26 cellular contexts compared by ENCODE assay signal in the genomic region with DNA sequence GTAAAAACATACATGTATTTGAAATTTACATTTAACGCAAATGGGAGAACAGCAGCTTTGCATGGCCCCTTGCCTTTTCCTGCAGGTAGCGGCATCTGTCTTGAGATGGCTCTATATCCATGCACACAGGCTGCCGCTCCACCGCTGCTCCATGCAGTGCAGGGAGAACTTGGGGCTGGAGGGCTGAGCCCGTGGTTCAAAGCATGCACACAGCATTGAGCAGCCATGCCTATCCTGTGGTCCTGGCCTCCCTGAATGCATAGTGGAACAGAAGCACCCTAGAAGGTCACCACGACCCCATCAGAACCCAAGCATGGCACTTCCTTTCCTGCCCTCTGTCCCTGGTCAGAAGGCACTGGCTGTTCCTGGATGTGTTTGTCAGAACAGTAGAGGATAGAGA.
"Had no signal": no experiment of that assay in that cellular context is flagged by ENCODE, and none has a peak within 500 bp of the region (broad histone marks: within the 10 kb centered on the region; RNA-seq: fewer than 3 reads in every experiment).

No MANE protein-coding gene starts in this region.

- H3K4me3 Mint-ChIP-seq: activated CD4-positive, alpha-beta memory T cell treated with anti-CD3 and anti-CD28 coated beads, Interleukin-2, amount 10 ng/mL, durations not matched to agents 7 days and 5 days; activated CD4-positive, alpha-beta T cell treated with anti-CD3 and anti-CD28 coated beads for 36 hours; activated naive CD4-positive, alpha-beta T cell treated with anti-CD3 and anti-CD28 coated beads, Interleukin-2, amount 50 U/mL, for 24 hours; activated T-cell treated with anti-CD3 and anti-CD28 coated beads, Interleukin-2, amount 50 U/mL, for 4 hours; activated T-helper 17 cell treated with anti-CD3 and anti-CD28 coated beads, Interleukin-2, amount 50 U/mL, for 72 hours; T-cell had no signal

- H3K27ac ChIP-seq: breast epithelium, SK-N-MC, VCaP had no signal

- H3K27ac Mint-ChIP-seq: activated CD4-positive, alpha-beta memory T cell treated with anti-CD3 and anti-CD28 coated beads, Interleukin-2, amount 10 ng/mL, durations not matched to agents 7 days and 5 days; activated CD4-positive, alpha-beta T cell treated with anti-CD3 and anti-CD28 coated beads for 36 hours; activated naive CD4-positive, alpha-beta T cell treated with anti-CD3 and anti-CD28 coated beads, Interleukin-2, amount 50 U/mL, for 24 hours; activated T-helper 17 cell treated with anti-CD3 and anti-CD28 coated beads, Interleukin-2, amount 50 U/mL, for 72 hours; T-cell had no signal

- DNase-seq: activated CD4-positive, alpha-beta memory T cell treated with anti-CD3 and anti-CD28 coated beads, Interleukin-2, amount 10 ng/mL, durations not matched to agents 7 days and 5 days; activated CD4-positive, alpha-beta T cell treated with anti-CD3 and anti-CD28 coated beads for 36 hours; activated CD4-positive, alpha-beta T cell treated with anti-CD3 and anti-CD28 coated beads, Interleukin-2, amount 50 U/mL, for 1 hour; activated CD8-positive, alpha-beta memory T cell treated with anti-CD3 and anti-CD28 coated beads, Interleukin-2, amount 50 U/mL, for 4 hours; activated naive CD4-positive, alpha-beta T cell; activated T-cell treated with anti-CD3 and anti-CD28 coated beads, Interleukin-2, amount 50 U/mL, for 4 hours; aorta; central memory CD4-positive, alpha-beta T cell; Karpas-422; MM.1S; NCI-H1105; NCI-H1436; NCI-H1694 treated with DMSO at 0.1 percent for 48 hours; NCI-H2029 treated with DMSO at 0.1 percent for 48 hours; NCI-H345; NCI-H510A; NCI-H526 treated with DMSO at 0.1 percent for 48 hours; NCI-H82; RPMI8226 had no signal

- H3K9me3 Mint-ChIP-seq: activated CD4-positive, alpha-beta memory T cell treated with anti-CD3 and anti-CD28 coated beads, Interleukin-2, amount 10 ng/mL, durations not matched to agents 7 days and 5 days; activated naive CD4-positive, alpha-beta T cell treated with anti-CD3 and anti-CD28 coated beads, Interleukin-2, amount 50 U/mL, for 24 hours; activated T-cell treated with anti-CD3 and anti-CD28 coated beads, Interleukin-2, amount 50 U/mL, for 4 hours; activated T-helper 17 cell treated with anti-CD3 and anti-CD28 coated beads, Interleukin-2, amount 50 U/mL, for 72 hours; T-cell had no signal

- H3K36me3 Mint-ChIP-seq: activated naive CD4-positive, alpha-beta T cell treated with anti-CD3 and anti-CD28 coated beads, Interleukin-2, amount 50 U/mL, for 24 hours; T-cell had no signal

- H3K27me3 ChIP-seq: breast epithelium had no signal

- H3K4me1 ChIP-seq: breast epithelium had no signal

- ATAC-seq: activated CD4-positive, alpha-beta T cell treated with anti-CD3 and anti-CD28 coated beads for 36 hours; activated T-cell treated with anti-CD3 and anti-CD28 coated beads, Interleukin-2, amount 50 U/mL, for 4 hours; activated T-helper 17 cell treated with anti-CD3 and anti-CD28 coated beads, Interleukin-2, amount 50 U/mL, for 72 hours; Right ventricle myocardium inferior; T-cell had no signal

- H3K4me1 Mint-ChIP-seq: activated CD4-positive, alpha-beta T cell treated with anti-CD3 and anti-CD28 coated beads for 36 hours; activated naive CD4-positive, alpha-beta T cell treated with anti-CD3 and anti-CD28 coated beads, Interleukin-2, amount 50 U/mL, for 24 hours; activated T-helper 17 cell treated with anti-CD3 and anti-CD28 coated beads, Interleukin-2, amount 50 U/mL, for 72 hours had no signal

- H3K9me3 ChIP-seq: breast epithelium had no signal

- H3K27me3 Mint-ChIP-seq: activated CD4-positive, alpha-beta memory T cell treated with anti-CD3 and anti-CD28 coated beads, Interleukin-2, amount 10 ng/mL, durations not matched to agents 7 days and 5 days; activated CD4-positive, alpha-beta T cell treated with anti-CD3 and anti-CD28 coated beads for 36 hours; activated naive CD4-positive, alpha-beta T cell treated with anti-CD3 and anti-CD28 coated beads, Interleukin-2, amount 50 U/mL, for 24 hours; activated T-helper 17 cell treated with anti-CD3 and anti-CD28 coated beads, Interleukin-2, amount 50 U/mL, for 72 hours; T-cell had no signal

- H3K36me3 ChIP-seq: breast epithelium had no signal

- H3K4me3 ChIP-seq: breast epithelium, SK-N-MC had no signal
